Comparison of ENCODE assay signal across 1 cellular context in the genomic region with DNA sequence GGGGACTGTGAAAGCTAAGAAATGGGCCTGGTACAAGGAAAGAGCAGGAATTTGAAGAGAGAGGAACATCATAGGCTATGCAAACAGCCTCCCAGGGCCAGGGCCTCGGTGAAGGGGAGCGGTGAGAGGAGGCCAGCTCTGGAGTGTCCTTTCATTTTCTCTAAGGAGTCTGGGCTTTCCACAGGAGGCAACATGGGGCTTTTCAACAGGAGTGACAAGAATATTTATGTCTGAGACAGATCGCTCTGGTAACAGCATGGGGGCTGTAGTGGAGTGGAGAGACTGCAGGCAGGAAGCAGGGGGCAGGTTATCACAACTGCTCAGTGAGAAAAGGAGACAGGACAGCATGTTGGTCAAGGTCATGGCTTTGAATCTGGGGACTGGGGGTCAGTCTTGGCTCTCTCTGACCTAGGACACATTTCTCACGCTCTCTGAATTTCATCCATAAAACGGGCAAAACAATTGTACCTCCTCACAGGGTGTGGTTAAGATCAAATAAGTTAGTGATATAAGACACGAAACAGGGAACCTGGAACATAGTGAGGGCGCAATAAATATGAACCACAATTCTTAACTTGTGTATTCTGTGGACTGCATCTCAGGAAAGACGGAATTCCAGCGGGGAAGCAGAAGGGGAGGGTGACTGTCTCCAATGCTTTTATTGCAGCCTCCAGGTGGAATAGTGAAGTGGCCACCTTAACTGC.
A peak's percentile ranks its signal among the peaks of the same experiment; 100 is the strongest.
TF ChIP-seq lines count a peak whose summit lies in the region.

No MANE protein-coding gene starts in this region.

TF ChIP-seq in HepG2, 621 proteins besides CTCF, POLR2A, EP300 and RAD21:
- TF ChIP-seq RXRB (CRISPR knock-in tag; IDR thresholded peaks at IDR 0.05; ENCODE audit: borderline replicate concordance) (peak; percentile 70; the same call in 1 of the 2 replicates), TEAD3 (CRISPR knock-in tag; optimal IDR thresholded peaks at IDR 0.05; ENCODE audit: borderline replicate concordance) (peak; percentile 61), NR2F6 (IDR thresholded peaks at IDR 0.05) (no peak), NR2F6 (CRISPR knock-in tag; IDR thresholded peaks at IDR 0.05) (peak; percentile 44; the same call in 1 of the 2 replicates), CBX1 (IDR thresholded peaks at IDR 0.05; ENCODE audit: low read depth) (no peak), RARA (CRISPR knock-in tag; IDR thresholded peaks at IDR 0.05) (peak; percentile 81), BCL6 (CRISPR knock-in tag; IDR thresholded peaks at IDR 0.05) (peak; percentile 67; the same call in 1 of the 2 replicates), HDAC2 (CRISPR knock-in tag; IDR thresholded peaks at IDR 0.05) (0 out of 2 replicates have a peak, but pooled peaks have one; percentile 29), ZNF331 (CRISPR knock-in tag; IDR thresholded peaks at IDR 0.05) (0 out of 2 replicates have a peak, but pooled peaks have one; percentile 23), SAP130 (CRISPR knock-in tag; IDR thresholded peaks at IDR 0.05; ENCODE audit: low read depth) (peak; percentile 24; the same call in 1 of the 2 replicates), ZFY (CRISPR knock-in tag; IDR thresholded peaks at IDR 0.05) (0 out of 2 replicates have a peak, but pooled peaks have one; percentile 19), ZNF234 (CRISPR knock-in tag; conservative IDR thresholded peaks at IDR 0.05) (no peak)
- TF ChIP-seq, protein P1, sequence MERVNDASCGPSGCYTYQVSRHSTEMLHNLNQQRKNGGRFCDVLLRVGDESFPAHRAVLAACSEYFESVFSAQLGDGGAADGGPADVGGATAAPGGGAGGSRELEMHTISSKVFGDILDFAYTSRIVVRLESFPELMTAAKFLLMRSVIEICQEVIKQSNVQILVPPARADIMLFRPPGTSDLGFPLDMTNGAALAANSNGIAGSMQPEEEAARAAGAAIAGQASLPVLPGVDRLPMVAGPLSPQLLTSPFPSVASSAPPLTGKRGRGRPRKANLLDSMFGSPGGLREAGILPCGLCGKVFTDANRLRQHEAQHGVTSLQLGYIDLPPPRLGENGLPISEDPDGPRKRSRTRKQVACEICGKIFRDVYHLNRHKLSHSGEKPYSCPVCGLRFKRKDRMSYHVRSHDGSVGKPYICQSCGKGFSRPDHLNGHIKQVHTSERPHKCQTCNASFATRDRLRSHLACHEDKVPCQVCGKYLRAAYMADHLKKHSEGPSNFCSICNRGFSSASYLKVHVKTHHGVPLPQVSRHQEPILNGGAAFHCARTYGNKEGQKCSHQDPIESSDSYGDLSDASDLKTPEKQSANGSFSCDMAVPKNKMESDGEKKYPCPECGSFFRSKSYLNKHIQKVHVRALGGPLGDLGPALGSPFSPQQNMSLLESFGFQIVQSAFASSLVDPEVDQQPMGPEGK (CRISPR knock-in tag; IDR thresholded peaks at IDR 0.05), result peak; percentile 43
- TF ChIP-seq, protein P2, sequence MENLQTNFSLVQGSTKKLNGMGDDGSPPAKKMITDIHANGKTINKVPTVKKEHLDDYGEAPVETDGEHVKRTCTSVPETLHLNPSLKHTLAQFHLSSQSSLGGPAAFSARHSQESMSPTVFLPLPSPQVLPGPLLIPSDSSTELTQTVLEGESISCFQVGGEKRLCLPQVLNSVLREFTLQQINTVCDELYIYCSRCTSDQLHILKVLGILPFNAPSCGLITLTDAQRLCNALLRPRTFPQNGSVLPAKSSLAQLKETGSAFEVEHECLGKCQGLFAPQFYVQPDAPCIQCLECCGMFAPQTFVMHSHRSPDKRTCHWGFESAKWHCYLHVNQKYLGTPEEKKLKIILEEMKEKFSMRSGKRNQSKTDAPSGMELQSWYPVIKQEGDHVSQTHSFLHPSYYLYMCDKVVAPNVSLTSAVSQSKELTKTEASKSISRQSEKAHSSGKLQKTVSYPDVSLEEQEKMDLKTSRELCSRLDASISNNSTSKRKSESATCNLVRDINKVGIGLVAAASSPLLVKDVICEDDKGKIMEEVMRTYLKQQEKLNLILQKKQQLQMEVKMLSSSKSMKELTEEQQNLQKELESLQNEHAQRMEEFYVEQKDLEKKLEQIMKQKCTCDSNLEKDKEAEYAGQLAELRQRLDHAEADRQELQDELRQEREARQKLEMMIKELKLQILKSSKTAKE (CRISPR knock-in tag; IDR thresholded peaks at IDR 0.05; ENCODE audit: borderline replicate concordance), result peak; percentile 46; the same call in 1 of the 2 replicates
- TF ChIP-seq, protein P3, sequence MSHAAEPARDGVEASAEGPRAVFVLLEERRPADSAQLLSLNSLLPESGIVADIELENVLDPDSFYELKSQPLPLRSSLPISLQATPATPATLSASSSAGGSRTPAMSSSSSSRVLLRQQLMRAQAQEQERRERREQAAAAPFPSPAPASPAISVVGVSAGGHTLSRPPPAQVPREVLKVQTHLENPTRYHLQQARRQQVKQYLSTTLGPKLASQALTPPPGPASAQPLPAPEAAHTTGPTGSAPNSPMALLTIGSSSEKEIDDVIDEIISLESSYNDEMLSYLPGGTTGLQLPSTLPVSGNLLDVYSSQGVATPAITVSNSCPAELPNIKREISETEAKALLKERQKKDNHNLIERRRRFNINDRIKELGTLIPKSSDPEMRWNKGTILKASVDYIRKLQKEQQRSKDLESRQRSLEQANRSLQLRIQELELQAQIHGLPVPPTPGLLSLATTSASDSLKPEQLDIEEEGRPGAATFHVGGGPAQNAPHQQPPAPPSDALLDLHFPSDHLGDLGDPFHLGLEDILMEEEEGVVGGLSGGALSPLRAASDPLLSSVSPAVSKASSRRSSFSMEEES (CRISPR knock-in tag; IDR thresholded peaks at IDR 0.05), result no peak
- TF ChIP-seq, protein P4, sequence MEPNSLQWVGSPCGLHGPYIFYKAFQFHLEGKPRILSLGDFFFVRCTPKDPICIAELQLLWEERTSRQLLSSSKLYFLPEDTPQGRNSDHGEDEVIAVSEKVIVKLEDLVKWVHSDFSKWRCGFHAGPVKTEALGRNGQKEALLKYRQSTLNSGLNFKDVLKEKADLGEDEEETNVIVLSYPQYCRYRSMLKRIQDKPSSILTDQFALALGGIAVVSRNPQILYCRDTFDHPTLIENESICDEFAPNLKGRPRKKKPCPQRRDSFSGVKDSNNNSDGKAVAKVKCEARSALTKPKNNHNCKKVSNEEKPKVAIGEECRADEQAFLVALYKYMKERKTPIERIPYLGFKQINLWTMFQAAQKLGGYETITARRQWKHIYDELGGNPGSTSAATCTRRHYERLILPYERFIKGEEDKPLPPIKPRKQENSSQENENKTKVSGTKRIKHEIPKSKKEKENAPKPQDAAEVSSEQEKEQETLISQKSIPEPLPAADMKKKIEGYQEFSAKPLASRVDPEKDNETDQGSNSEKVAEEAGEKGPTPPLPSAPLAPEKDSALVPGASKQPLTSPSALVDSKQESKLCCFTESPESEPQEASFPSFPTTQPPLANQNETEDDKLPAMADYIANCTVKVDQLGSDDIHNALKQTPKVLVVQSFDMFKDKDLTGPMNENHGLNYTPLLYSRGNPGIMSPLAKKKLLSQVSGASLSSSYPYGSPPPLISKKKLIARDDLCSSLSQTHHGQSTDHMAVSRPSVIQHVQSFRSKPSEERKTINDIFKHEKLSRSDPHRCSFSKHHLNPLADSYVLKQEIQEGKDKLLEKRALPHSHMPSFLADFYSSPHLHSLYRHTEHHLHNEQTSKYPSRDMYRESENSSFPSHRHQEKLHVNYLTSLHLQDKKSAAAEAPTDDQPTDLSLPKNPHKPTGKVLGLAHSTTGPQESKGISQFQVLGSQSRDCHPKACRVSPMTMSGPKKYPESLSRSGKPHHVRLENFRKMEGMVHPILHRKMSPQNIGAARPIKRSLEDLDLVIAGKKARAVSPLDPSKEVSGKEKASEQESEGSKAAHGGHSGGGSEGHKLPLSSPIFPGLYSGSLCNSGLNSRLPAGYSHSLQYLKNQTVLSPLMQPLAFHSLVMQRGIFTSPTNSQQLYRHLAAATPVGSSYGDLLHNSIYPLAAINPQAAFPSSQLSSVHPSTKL (CRISPR knock-in tag; IDR thresholded peaks at IDR 0.05), result peak; percentile 25; the same call in 1 of the 2 replicates
- TF ChIP-seq, protein P5, sequence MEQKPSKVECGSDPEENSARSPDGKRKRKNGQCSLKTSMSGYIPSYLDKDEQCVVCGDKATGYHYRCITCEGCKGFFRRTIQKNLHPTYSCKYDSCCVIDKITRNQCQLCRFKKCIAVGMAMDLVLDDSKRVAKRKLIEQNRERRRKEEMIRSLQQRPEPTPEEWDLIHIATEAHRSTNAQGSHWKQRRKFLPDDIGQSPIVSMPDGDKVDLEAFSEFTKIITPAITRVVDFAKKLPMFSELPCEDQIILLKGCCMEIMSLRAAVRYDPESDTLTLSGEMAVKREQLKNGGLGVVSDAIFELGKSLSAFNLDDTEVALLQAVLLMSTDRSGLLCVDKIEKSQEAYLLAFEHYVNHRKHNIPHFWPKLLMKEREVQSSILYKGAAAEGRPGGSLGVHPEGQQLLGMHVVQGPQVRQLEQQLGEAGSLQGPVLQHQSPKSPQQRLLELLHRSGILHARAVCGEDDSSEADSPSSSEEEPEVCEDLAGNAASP (CRISPR knock-in tag; IDR thresholded peaks at IDR 0.05; ENCODE audit: borderline replicate concordance), result peak; percentile 54; the same call in 1 of the 2 replicates
